Comparison of ENCODE assay signal across 13 cellular contexts in genomic region chr17:81482673-81483072, GRCh38. TPM values are rescaled to one million over a fixed set of nuclear protein-coding genes. Genes with fewer than 3 reads are reported as not detected.
DNase-seq lines count a peak whose midpoint lies in the region; ATAC-seq and TF ChIP-seq lines count a peak whose summit lies in the region.
"Had no signal": no experiment of that assay in that cellular context is flagged by ENCODE, and none has a peak within 500 bp of the region (broad histone marks: within the 10 kb centered on the region; RNA-seq: fewer than 3 reads in every experiment).

No MANE protein-coding gene starts in this region.

- DNase-seq in CD4-positive, CD25-positive, alpha-beta regulatory T cell: no peak
- no peak for DNase-seq in IMR-90
- no peak for DNase-seq in osteocyte (ENCODE audit: extremely low spot score, unreplicated experiment)
- no peak for DNase-seq in mesenteric fat pad (ENCODE audit: low spot score)
- DNase-seq in hippocampal formation (lab: John Stamatoyannopoulos, UW): no peak
- DNase-seq in NCI-H510A treated with DMSO at 0.1 percent for 48 hours (lab: John Stamatoyannopoulos, UW): no peak
- DNase-seq: activated T-cell treated with anti-CD3 and anti-CD28 coated beads for 4 hours, anterior cingulate cortex, NCI-H1436 treated with DMSO at 0.1 percent for 48 hours had no signal

- TF ChIP-seq RAD21 in IMR-90 (IDR thresholded peaks at IDR 0.05; ENCODE audit: low read length) (no peak), neural cell (conservative IDR thresholded peaks at IDR 0.05) (no peak)

- no peak overlapping the region for H3K56ac ChIP-seq in IMR-90 (ENCODE audit: extremely low read depth, insufficient read depth, low read length)

- H3K9ac ChIP-seq in IMR-90 (ENCODE audit: low read depth, low read length) (no peak overlapping the region), neural cell (ENCODE audit: low read length) (peak overlapping the region; percentile 2)

- H3K4ac ChIP-seq in IMR-90 (ENCODE audit: low read depth, low read length): no peak overlapping the region

- no peak for TF ChIP-seq EP300 in neural cell (conservative IDR thresholded peaks at IDR 0.05; ENCODE audit: poor library complexity, severe bottlenecking)

- H2AFZ ChIP-seq in IMR-90 (replicated peaks; ENCODE audit: low read length, poor library complexity) (no peak overlapping the region), neural cell (ENCODE audit: low read depth, low read length) (no peak overlapping the region)

- dilution Hi-C loops in IMR-90 (cut with HindIII; ENCODE audit: low sequenced_read_pairs, unreplicated experiment): no loop called here

- intact Hi-C loops in IMR-90 (cut with micrococcal nuclease): no loop called here

- no peaks in the 10 kb centered on the region for H3K36me3 Mint-ChIP-seq in CD4-positive, CD25-positive, alpha-beta regulatory T cell
- no peaks in the 10 kb centered on the region for H3K36me3 Mint-ChIP-seq in activated T-helper 17 cell treated with anti-CD3 and anti-CD28 coated beads, Interleukin-2, amount 50 U/mL, for 72 hours (ENCODE audit: low read depth)
- no peaks in the 10 kb centered on the region for H3K36me3 Mint-ChIP-seq in osteocyte (ENCODE audit: unreplicated experiment)

- peak overlapping the region; percentile 43; the same call in 1 of the 2 replicates for H2AK5ac ChIP-seq in IMR-90 (ENCODE audit: low read depth, low read length)

- in situ Hi-C loops in IMR-90 (cut with MboI; ENCODE audit: low sequenced_read_pairs): loop anchor here (5.0 kb wide), 2 partner anchors 75 to 225 kb away; no protein-coding TSS in a partner anchor

- no peak overlapping the region for H3K23ac ChIP-seq in IMR-90 (ENCODE audit: low read depth, low read length)

- H2BK5ac ChIP-seq in IMR-90 (ENCODE audit: low read depth, low read length, poor library complexity, severe bottlenecking): no peak overlapping the region

- H3K27ac Mint-ChIP-seq in CD4-positive, CD25-positive, alpha-beta regulatory T cell: no peak overlapping the region
- H3K27ac Mint-ChIP-seq in activated T-helper 17 cell treated with anti-CD3 and anti-CD28 coated beads, Interleukin-2, amount 50 U/mL, for 72 hours: no peak overlapping the region
- no peak overlapping the region for H3K27ac Mint-ChIP-seq in osteocyte (ENCODE audit: unreplicated experiment)

- ATAC-seq in CD4-positive, CD25-positive, alpha-beta regulatory T cell (ENCODE audit: low read depth in 2 of 2): no peak
- ATAC-seq in IMR-90 (ENCODE audit: low read depth): no peak
- no peak for ATAC-seq in activated T-helper 17 cell treated with anti-CD3 and anti-CD28 coated beads, Interleukin-2, amount 50 U/mL, for 72 hours (replicated peaks)
- ATAC-seq: SK-N-SH treated with all-trans-retinoic acid at 6 μM for 48 hours had no signal

- H4K20me1 ChIP-seq in IMR-90 (ENCODE audit: insufficient read depth, low read length) (no peaks in the 10 kb centered on the region), neural cell (ENCODE audit: insufficient read depth) (no peaks in the 10 kb centered on the region)

- peaks cover 0 to 18% (median 6%) of the 10 kb centered on the region in 4 donors for H3K4me1 Mint-ChIP-seq in CD4-positive, CD25-positive, alpha-beta regulatory T cell
- peaks cover 5% of the 10 kb centered on the region for H3K4me1 Mint-ChIP-seq in activated T-helper 17 cell treated with anti-CD3 and anti-CD28 coated beads, Interleukin-2, amount 50 U/mL, for 72 hours
- peaks cover 38% of the 10 kb centered on the region for H3K4me1 Mint-ChIP-seq in osteocyte (ENCODE audit: unreplicated experiment)

- peak overlapping the region in 3 of 4 donors; percentile 54 to 81 (median 58) for H3K4me3 Mint-ChIP-seq in CD4-positive, CD25-positive, alpha-beta regulatory T cell
- H3K4me3 Mint-ChIP-seq in activated T-helper 17 cell treated with anti-CD3 and anti-CD28 coated beads, Interleukin-2, amount 50 U/mL, for 72 hours: peak overlapping the region; percentile 52
- no peak overlapping the region for H3K4me3 Mint-ChIP-seq in osteocyte (ENCODE audit: unreplicated experiment)

- no peak overlapping the region for H3K18ac ChIP-seq in IMR-90 (ENCODE audit: low read depth, low read length)

- peaks cover 23% of the 10 kb centered on the region for H3K27me3 Mint-ChIP-seq in CD4-positive, CD25-positive, alpha-beta regulatory T cell
- H3K27me3 Mint-ChIP-seq in activated T-helper 17 cell treated with anti-CD3 and anti-CD28 coated beads, Interleukin-2, amount 50 U/mL, for 72 hours: peaks cover 20% of the 10 kb centered on the region
- no peaks in the 10 kb centered on the region for H3K27me3 Mint-ChIP-seq in osteocyte (ENCODE audit: unreplicated experiment)

- H4K8ac ChIP-seq in IMR-90 (ENCODE audit: low read depth in 2 of 2, low read length in 2 of 2): no peak overlapping the region

- CTCF ChIA-PET in IMR-90 (lab: Yijun Ruan, JAX): no interaction called here

- peak overlapping the region; percentile 85 for H2AK9ac ChIP-seq in IMR-90 (replicated peaks; ENCODE audit: low read depth, low read length, poor library complexity)

- no peaks in the 10 kb centered on the region for H3K9me3 ChIP-seq in CD4-positive, CD25-positive, alpha-beta regulatory T cell (ENCODE audit: control insufficient read depth in 2 of 2, low read length in 2 of 2)
- H3K9me3 ChIP-seq in IMR-90 (ENCODE audit: control insufficient read depth, insufficient read depth, low read length) (no peaks in the 10 kb centered on the region), neural cell (ENCODE audit: low read length) (no peaks in the 10 kb centered on the region)

- H3K79me2 ChIP-seq in neural cell (replicated peaks; ENCODE audit: insufficient read depth, low read length): peaks cover 15% of the 10 kb centered on the region

- no peak overlapping the region for H3K4me3 ChIP-seq in CD4-positive, CD25-positive, alpha-beta regulatory T cell (ENCODE audit: low read depth, low read length)
- H3K4me3 ChIP-seq in IMR-90 (ENCODE audit: insufficient read depth, low read depth, low read length) (no peak overlapping the region), neural cell (ENCODE audit: low read length) (no peak overlapping the region)
- H3K4me3 ChIP-seq: skin epidermis had no signal

- peaks cover 2% of the 10 kb centered on the region; the same call in 1 of the 2 replicates for H3K9me1 ChIP-seq in IMR-90 (ENCODE audit: insufficient read depth, low read length)

- no peak overlapping the region for H2BK15ac ChIP-seq in IMR-90 (ENCODE audit: low read depth, low read length)

- H3F3A ChIP-seq in neural cell (ENCODE audit: insufficient read depth, low read length, poor library complexity, severe bottlenecking): no peaks in the 10 kb centered on the region

- TF ChIP-seq CTCF in IMR-90 (conservative IDR thresholded peaks at IDR 0.05; ENCODE audit: low read depth, low read length) (no peak), neural cell (IDR thresholded peaks at IDR 0.05; ENCODE audit: poor library complexity, severe bottlenecking) (no peak), osteocyte (IDR thresholded peaks at IDR 0.05) (no peak)

- POLR2A ChIA-PET in IMR-90 (lab: Charles Lee; ENCODE audit: unreplicated experiment): no interaction called here

- H4K5ac ChIP-seq in IMR-90 (ENCODE audit: low read depth, low read length): no peak overlapping the region

- no peak overlapping the region for H2BK20ac ChIP-seq in IMR-90 (ENCODE audit: low read depth, low read length)

- no peak overlapping the region for H2BK120ac ChIP-seq in IMR-90 (ENCODE audit: low read depth, low read length)

- H4K91ac ChIP-seq in IMR-90 (ENCODE audit: insufficient read depth, low read depth, low read length): no peak overlapping the region

- H3K27me3 ChIP-seq in CD4-positive, CD25-positive, alpha-beta regulatory T cell (ENCODE audit: control insufficient read depth, insufficient read depth, low read length): peaks cover 4% of the 10 kb centered on the region
- H3K27me3 ChIP-seq in IMR-90 (ENCODE audit: control insufficient read depth, insufficient read depth, low read length) (no peaks in the 10 kb centered on the region), neural cell (ENCODE audit: insufficient read depth, low read depth, low read length) (no peaks in the 10 kb centered on the region)

- H3K36me3 ChIP-seq in CD4-positive, CD25-positive, alpha-beta regulatory T cell (ENCODE audit: control insufficient read depth, insufficient read depth, low read length): no peaks in the 10 kb centered on the region
- H3K36me3 ChIP-seq in IMR-90 (ENCODE audit: control insufficient read depth, insufficient read depth, low read length): no peaks in the 10 kb centered on the region
- no peaks in the 10 kb centered on the region for H3K36me3 ChIP-seq in neural cell (ENCODE audit: insufficient read depth, low read length)

- no peak overlapping the region for H3K14ac ChIP-seq in IMR-90 (replicated peaks; ENCODE audit: low read depth, low read length)

- H3K9me3 Mint-ChIP-seq in CD4-positive, CD25-positive, alpha-beta regulatory T cell: no peaks in the 10 kb centered on the region
- no peaks in the 10 kb centered on the region for H3K9me3 Mint-ChIP-seq in activated T-helper 17 cell treated with anti-CD3 and anti-CD28 coated beads, Interleukin-2, amount 50 U/mL, for 72 hours
- no peaks in the 10 kb centered on the region for H3K9me3 Mint-ChIP-seq in osteocyte (ENCODE audit: unreplicated experiment)

- peaks cover 30% of the 10 kb centered on the region for H3K4me1 ChIP-seq in CD4-positive, CD25-positive, alpha-beta regulatory T cell (ENCODE audit: control insufficient read depth, insufficient read depth, low read length, poor library complexity, severe bottlenecking)
- peaks cover 11% of the 10 kb centered on the region for H3K4me1 ChIP-seq in IMR-90 (ENCODE audit: control insufficient read depth, insufficient read depth, low read length)

- H3K27ac ChIP-seq in CD4-positive, CD25-positive, alpha-beta regulatory T cell (ENCODE audit: insufficient read depth, low read length, poor library complexity, severe bottlenecking): no peak overlapping the region
- H3K27ac ChIP-seq in IMR-90 (ENCODE audit: insufficient read depth, low read length): no peak overlapping the region
- no peak overlapping the region for H3K27ac ChIP-seq in neural cell (ENCODE audit: low read length)
- H3K27ac ChIP-seq: skin epidermis had no signal

- TF ChIP-seq POLR2A in IMR-90 (IDR thresholded peaks at IDR 0.05; ENCODE audit: low read depth, low read length): no peak

- no peaks in the 10 kb centered on the region for H3K9me2 ChIP-seq in neural cell (ENCODE audit: insufficient read depth, low read length)

- H3K4me2 ChIP-seq in IMR-90 (ENCODE audit: low read depth, low read length) (no peak overlapping the region), neural cell (ENCODE audit: low read length) (no peak overlapping the region)

- peaks cover 0 to 3% of the 10 kb centered on the region in 2 experiments; a peak in 2 of 4 replicates for H3K79me1 ChIP-seq in IMR-90 (ENCODE audit: low read depth in 1 of 2, low read length in 2 of 2)

- BruUV-seq in IMR-90 (replicated peaks; lab: Mats Ljungman, UMichigan): no TSS peak

- WGBS in IMR-90 (ENCODE audit: extremely low coverage in 2 of 2, insufficient read length in 1 of 2), 2 experiments: 89% methylated on average over 6 of the region's 11 CpGs; no CpG with 5 or more reads in 1 of the 2 experiments

RNA-seq across cellular contexts. Expression of gene ACTG1, which starts 29.9 kb away (rescaled TPM):
- 1,684 TPM for total RNA-seq in CD4-positive, CD25-positive, alpha-beta regulatory T cell
- polyA plus RNA-seq in CD4-positive, CD25-positive, alpha-beta regulatory T cell: 1,000 to 10,000 TPM; 1,881 to 2,724 (median 2,486) TPM
- total RNA-seq in IMR-90 (2012; rRNA removed) (12,144 and 15,732 TPM in 2 replicates), osteocyte (4,236 and 4,267 TPM in 2 replicates), mesenteric fat pad (1,641 TPM)
- polyA plus RNA-seq in IMR-90 (2012; rRNA removed) (10,271 and 10,907 TPM in 2 replicates), neural cell (8,273 and 9,187 TPM in 2 replicates)
- polyA plus RNA-seq in IMR-90 (2012; cell fraction: cytosol; rRNA removed): 46,606 and 47,328 TPM in 2 replicates
- polyA plus RNA-seq in IMR-90 (2012; cell fraction: nucleus; rRNA removed; ENCODE audit: low replicate concordance): 8,917 and 28,399 TPM in 2 replicates
- total RNA-seq in activated T-helper 17 cell treated with anti-CD3 and anti-CD28 coated beads, Interleukin-2, amount 50 U/mL, for 72 hours: 1,000 to 10,000 TPM; 4,457 to 7,394 TPM
- 9,577 and 9,692 TPM in 2 replicates for polyA minus RNA-seq in neural cell

RNA-seq across cellular contexts. Expression of gene FSCN2, which starts 45.5 kb away (rescaled TPM):
- total RNA-seq in CD4-positive, CD25-positive, alpha-beta regulatory T cell: 0.74 TPM
- polyA plus RNA-seq in CD4-positive, CD25-positive, alpha-beta regulatory T cell: under 1 TPM in 1 of 4 donors, not detected in 3; 0.17 TPM
- 0.18 and 0.28 TPM in 2 replicates for total RNA-seq in IMR-90 (2012; rRNA removed)
- 0.84 and 1.1 TPM in 2 replicates for polyA plus RNA-seq in IMR-90 (2012; rRNA removed)
- polyA plus RNA-seq in IMR-90 (2012; cell fraction: cytosol; rRNA removed): 0.22 and 0.96 TPM in 2 replicates
- polyA plus RNA-seq in IMR-90 (2012; cell fraction: nucleus; rRNA removed; ENCODE audit: low replicate concordance): 2.6 and 6.7 TPM in 2 replicates
- total RNA-seq in activated T-helper 17 cell treated with anti-CD3 and anti-CD28 coated beads, Interleukin-2, amount 50 U/mL, for 72 hours: under 1 TPM; 0.43 to 0.93 TPM
- polyA plus RNA-seq in neural cell: 3.6 and 4.8 TPM in 2 replicates
- 7.3 and 9.7 TPM in 2 replicates for polyA minus RNA-seq in neural cell
- 3.0 and 3.7 TPM in 2 replicates for total RNA-seq in osteocyte
- 0.39 TPM for total RNA-seq in mesenteric fat pad
